23 cellular contexts compared by ENCODE assay signal in genomic region chr22:50730013-50730891, GRCh38. TPM values are rescaled to one million over a fixed set of nuclear protein-coding genes. Genes with fewer than 3 reads are reported as not detected.
DNase-seq lines count a peak whose midpoint lies in the region; ATAC-seq, FAIRE-seq and TF ChIP-seq lines count a peak whose summit lies in the region.
"Had no signal": no experiment of that assay in that cellular context is flagged by ENCODE, and none has a peak within 500 bp of the region (broad histone marks: within the 10 kb centered on the region; RNA-seq: fewer than 3 reads in every experiment).

No MANE protein-coding gene starts in this region.

- H4K20me1 ChIP-seq in H1 (replicated peaks in 1 of 2; ENCODE audit: control insufficient read depth in 1 of 2, insufficient read depth in 2 of 2, low read length in 2 of 2), result peaks cover 7 to 25% of the 10 kb centered on the region in 2 experiments

- H3K27me3 ChIP-seq in H1 (replicated peaks in 1 of 4; ENCODE audit: control insufficient read depth in 3 of 4, extremely low read depth in 1 of 4, insufficient read depth in 3 of 4, low read length in 3 of 4), result peaks cover 21 to 57% (median 42%) of the 10 kb centered on the region in 4 experiments
- H3K27me3 ChIP-seq: hepatocyte had no signal

- H3K18ac ChIP-seq in H1 (ENCODE audit: extremely low read depth, low read length), result no peak overlapping the region; the same call in 1 of the 2 replicates

- FAIRE-seq in H1 (lab: Jason Lieb, UNC), result no peak
- FAIRE-seq: keratinocyte had no signal

- H3K14ac ChIP-seq in H1 (ENCODE audit: insufficient read length), result no peak overlapping the region

- no peaks in the 10 kb centered on the region for H3K79me1 ChIP-seq in H1 (ENCODE audit: low read depth, low read length)

- 0 out of 2 replicates have a peak overlapping the region, but pooled peaks have one; percentile 35 for H2BK5ac ChIP-seq in H1 (ENCODE audit: low read depth, low read length)

- H3K56ac ChIP-seq in H1 (replicated peaks; ENCODE audit: insufficient read length, low read depth, low read length), result no peak overlapping the region

- no peak for TF ChIP-seq CTCF in H1 (IDR thresholded peaks at IDR 0.05; ENCODE audit: control extremely low read depth in 1 of 3, insufficient read depth in 1 of 3, low read depth in 1 of 3, low read length in 3 of 3)

- H4K5ac ChIP-seq in H1 (ENCODE audit: insufficient read length, low read depth, low read length), result no peak overlapping the region

- WGBS in H1 (ENCODE audit: extremely low coverage in 1 of 2, insufficient coverage in 1 of 2, insufficient read length in 1 of 2, insufficient replicate concordance in 2 of 2, low coverage in 1 of 2, low lambda C conversion rate in 2 of 2, missing lambda C conversion rate in 1 of 2), 2 experiments, result 73% methylated on average over 37 of the region's 54 CpGs; no CpG with 5 or more reads in 1 of the 2 experiments

- no peak overlapping the region for H3K27ac ChIP-seq in H1 (ENCODE audit: low read depth, low read length)
- H3K27ac ChIP-seq: hepatocyte, KMS-11, thoracic aorta had no signal

- POLR2A ChIA-PET in H1 (lab: Charles Lee; ENCODE audit: partially characterized antibody), result interaction anchor here (0.6 to 1.1 kb wide), 2 partner anchors 9 to 10 kb away, joined by 3 to 4 read pairs; no protein-coding TSS in a partner anchor

- no peak overlapping the region for H3K4ac ChIP-seq in H1 (replicated peaks; ENCODE audit: insufficient read length, low read depth, low read length)

- H3K36me3 ChIP-seq in H1 (ENCODE audit: control insufficient read depth in 2 of 4, insufficient read depth in 4 of 4, low read length in 3 of 4), result no peaks in the 10 kb centered on the region
- H3K36me3 ChIP-seq: thoracic aorta had no signal

- H3K23ac ChIP-seq in H1 (ENCODE audit: insufficient read length), result no peak overlapping the region

- no peak for ATAC-seq in activated CD4-positive, CD25-positive, alpha-beta regulatory T cell treated with anti-CD3 and anti-CD28 coated beads, Interleukin-2, amount 50 U/mL, for 24 hours
- ATAC-seq in GM19023 (IDR thresholded peaks at IDR 0.05; ENCODE audit: unreplicated experiment) (no peak), GM19351 (IDR thresholded peaks at IDR 0.05; ENCODE audit: unreplicated experiment) (no peak), HG03159 (IDR thresholded peaks at IDR 0.05; ENCODE audit: unreplicated experiment) (no peak)

- H3K4me3 ChIP-seq in H1 (ENCODE audit: extremely low read depth in 1 of 4, insufficient read depth in 2 of 4, low read depth in 3 of 4, low read length in 4 of 4), result 0 out of 8 replicates have a peak overlapping the region, but pooled peaks of 1 of the 4 experiments have one; percentile 35
- H3K4me3 ChIP-seq: hepatocyte, mucosa of descending colon, thoracic aorta had no signal

- no peak overlapping the region; a peak in 1 of 7 replicates for H3K9ac ChIP-seq in H1 (replicated peaks in 1 of 4; ENCODE audit: extremely low read depth in 1 of 4, low read depth in 3 of 4, low read length in 3 of 4)
- H3K9ac ChIP-seq: KMS-11 had no signal

- DNase-seq in activated CD4-positive, CD25-positive, alpha-beta regulatory T cell treated with anti-CD3 and anti-CD28 coated beads, Interleukin-2, amount 50 U/mL, for 72 hours, result peak; percentile 23
- DNase-seq in H1 (ENCODE audit: low read depth in 1 of 2, low spot score in 2 of 2) (peak in 1 of 2 experiments; percentile 50), mesenteric fat pad (ENCODE audit: low spot score) (peak; percentile 85), ureter (ENCODE audit: low spot score) (peak; percentile 38)
- DNase-seq: C1 segment of cervical spinal cord; endodermal cell; HCEC 1CT; occipital lobe; stimulated activated CD4-positive, alpha-beta T cell treated with anti-CD3 and anti-CD28 coated beads, Interleukin-4, amount 100 ng/mL, for 24 hours; stimulated activated CD8-positive, alpha-beta memory T cell treated with anti-CD3 and anti-CD28 coated beads, Interleukin-4, amount 100 ng/mL, for 48 hours had no signal

- H4K8ac ChIP-seq in H1 (ENCODE audit: extremely low read depth, insufficient read depth, low read length), result no peak overlapping the region

- peak overlapping the region; percentile 26 for H4K91ac ChIP-seq in H1 (replicated peaks; ENCODE audit: insufficient read length, low read length)

- H3K4me2 ChIP-seq in H1 (ENCODE audit: insufficient read depth in 1 of 2, low read depth in 2 of 2, low read length in 2 of 2), result peak overlapping the region in 1 of 2 experiments; percentile 21; a peak in 1 of 4 replicates
- H3K4me2 ChIP-seq: hepatocyte, KMS-11 had no signal

- no peaks in the 10 kb centered on the region for H3K79me2 ChIP-seq in H1 (ENCODE audit: control insufficient read depth in 1 of 2, insufficient read depth in 2 of 2, low read length in 2 of 2)
- H3K79me2 ChIP-seq: hepatocyte had no signal

- peak overlapping the region; percentile 53; the same call in 1 of the 2 replicates for H2BK15ac ChIP-seq in H1 (ENCODE audit: low read length)

- peaks cover 0 to 5% (median 0%) of the 10 kb centered on the region in 4 experiments; a peak in 3 of 7 replicates for H3K4me1 ChIP-seq in H1 (replicated peaks in 1 of 4; ENCODE audit: control insufficient read depth in 3 of 4, insufficient read depth in 4 of 4, low read length in 3 of 4)

- H3K23me2 ChIP-seq in H1 (ENCODE audit: low read depth, low read length), result no peaks in the 10 kb centered on the region; the same call in none of the 2 replicates

- TF ChIP-seq EP300 in H1 (IDR thresholded peaks at IDR 0.05; ENCODE audit: borderline replicate concordance in 1 of 2, low read depth in 2 of 2, low read length in 2 of 2), result no peak

- H3K9me3 ChIP-seq in H1 (ENCODE audit: insufficient read depth in 2 of 2, low read depth in 1 of 2, low read length in 1 of 2), result no peaks in the 10 kb centered on the region
- H3K9me3 ChIP-seq: mucosa of descending colon, thoracic aorta had no signal

- no peak for TF ChIP-seq RAD21 in H1 (IDR thresholded peaks at IDR 0.05 in 1 of 2, conservative IDR thresholded peaks at IDR 0.05 in 1 of 2; ENCODE audit: low read depth in 2 of 2, low read length in 2 of 2)

- peak overlapping the region; percentile 96; the same call in 1 of the 2 replicates for H2AK5ac ChIP-seq in H1 (ENCODE audit: low read depth, low read length)

- CTCF ChIA-PET in H1 (lab: Charles Lee; ENCODE audit: partially characterized antibody), result interaction anchor here (1.5 to 3.7 kb wide), 2 partner anchors 9 to 36 kb away, joined by 3 to 24 read pairs; no protein-coding TSS in a partner anchor

- no peak overlapping the region for H2BK20ac ChIP-seq in H1 (ENCODE audit: low read length)

- no peak overlapping the region for H2AFZ ChIP-seq in H1 (ENCODE audit: low read length)
- H2AFZ ChIP-seq: hepatocyte had no signal

- TF ChIP-seq POLR2A in H1 (IDR thresholded peaks at IDR 0.05; ENCODE audit: control extremely low read depth in 1 of 2, low read depth in 2 of 2, low read length in 2 of 2), result no peak

- H2BK120ac ChIP-seq in H1 (replicated peaks; ENCODE audit: low read depth, low read length), result no peak overlapping the region

- H2BK12ac ChIP-seq in H1 (ENCODE audit: low read depth, low read length), result peak overlapping the region; percentile 80; the same call in 1 of the 2 replicates

TF ChIP-seq in H1, 55 proteins besides CTCF, POLR2A, EP300 and RAD21 (continues in another document):
- TF ChIP-seq RXRA (IDR thresholded peaks at IDR 0.05; ENCODE audit: insufficient read depth, low read depth, low read length), result no peak
- TF ChIP-seq ZNF274 (IDR thresholded peaks at IDR 0.05; ENCODE audit: borderline replicate concordance, extremely low read depth, low read length), result no peak
- no peak for TF ChIP-seq CHD2 (IDR thresholded peaks at IDR 0.05; ENCODE audit: low read length)
- TF ChIP-seq SP4 (IDR thresholded peaks at IDR 0.05; ENCODE audit: low read length), result no peak
- no peak for TF ChIP-seq HDAC2 (IDR thresholded peaks at IDR 0.05; ENCODE audit: borderline replicate concordance in 1 of 2, low read depth in 2 of 2, low read length in 2 of 2)
- TF ChIP-seq GABPA (IDR thresholded peaks at IDR 0.05; ENCODE audit: borderline replicate concordance, insufficient read depth, low read length), result no peak
- no peak for TF ChIP-seq CEBPB (IDR thresholded peaks at IDR 0.05; ENCODE audit: low read depth, low read length)

RNA-seq across cellular contexts. Expression of gene ACR, which starts 7.8 kb away (rescaled TPM):
- total RNA-seq in H1 (2021; fragmentation: NEBNext Ultra II Directional; extraction: Animal tissue kit (Norgen Biotek cat#: 25700)), result 0.56 TPM in 1 of 2 replicates, not detected in the other
- 0.05 TPM in 1 of 2 replicates, not detected in the other for polyA plus RNA-seq in H1 (2011; rRNA removed)
- polyA plus RNA-seq in H1 (2011; cell fraction: cytosol; rRNA removed), result not detected
- 0.73 TPM for polyA plus RNA-seq in H1 (2011; cell fraction: nucleus; rRNA removed)
- polyA plus RNA-seq in H1 (2012, experiment 1 of 2), result 0.18 TPM in 1 of 4 replicates, not detected in the others
- polyA plus RNA-seq in H1 (2012, experiment 2 of 2), result not detected
- polyA plus RNA-seq in H1 (2013, experiment 1 of 2), result not detected
- polyA plus RNA-seq in H1 (2013, experiment 2 of 2), result not detected
- polyA minus RNA-seq in H1 (2011; rRNA and poly(A)+ RNA removed), result not detected in 2 replicates
- polyA minus RNA-seq in H1 (2011; cell fraction: cytosol; rRNA and poly(A)+ RNA removed), result not detected
- not detected for polyA minus RNA-seq in H1 (2011; cell fraction: nucleus; rRNA and poly(A)+ RNA removed)
- total RNA-seq in mesenteric fat pad, result 4.5 TPM
- 1.7 TPM for total RNA-seq in ureter
- total RNA-seq: A673; activated T-helper 2 cell treated with anti-CD3 and anti-CD28 coated beads, Interferon-gamma antibody, Interleukin-2, Interleukin-4, amounts not matched to agents 10 μg/mL and 5 μg/mL and 100 μg/mL, durations not matched to agents 14 hours and 24 hours and 36 hours; cerebellum; hepatocyte; occipital lobe; T-helper 1 cell treated with Interleukin-12 subunit alpha and Interleukin-12 subunit beta and Interleukin-4 antibody, amounts not matched to agents 30 ng/mL and 1 ng/mL, for 36 hours; thoracic aorta had no signal
- polyA plus RNA-seq: hepatocyte, keratinocyte had no signal

RNA-seq across cellular contexts. Expression of gene RABL2B, which starts 53.2 kb away (rescaled TPM):
- 16.2 and 17.1 TPM in 2 replicates for total RNA-seq in H1 (2021; fragmentation: NEBNext Ultra II Directional; extraction: Animal tissue kit (Norgen Biotek cat#: 25700))
- polyA plus RNA-seq in H1 (2011; rRNA removed), result 26.5 and 26.9 TPM in 2 replicates
- polyA plus RNA-seq in H1 (2011; cell fraction: cytosol; rRNA removed), result 28.4 TPM
- polyA plus RNA-seq in H1 (2011; cell fraction: nucleus; rRNA removed), result 56.6 TPM
- polyA plus RNA-seq in H1 (2012, experiment 1 of 2), result 18.8 to 19.8 TPM (median 18.8 TPM) in 4 replicates
- 13.3 TPM for polyA plus RNA-seq in H1 (2012, experiment 2 of 2)
- 15.5 TPM for polyA plus RNA-seq in H1 (2013, experiment 1 of 2)
- polyA plus RNA-seq in H1 (2013, experiment 2 of 2), result 13.3 TPM
- 24.8 and 28.0 TPM in 2 replicates for polyA minus RNA-seq in H1 (2011; rRNA and poly(A)+ RNA removed)
- 10.6 TPM for polyA minus RNA-seq in H1 (2011; cell fraction: cytosol; rRNA and poly(A)+ RNA removed)
- polyA minus RNA-seq in H1 (2011; cell fraction: nucleus; rRNA and poly(A)+ RNA removed), result 13.2 TPM
- total RNA-seq in mesenteric fat pad (21.9 TPM), ureter (44.3 TPM)

RNA-seq across cellular contexts. Expression of gene SHANK3, which starts 57.6 kb away (rescaled TPM):
- 6.0 and 6.3 TPM in 2 replicates for total RNA-seq in H1 (2021; fragmentation: NEBNext Ultra II Directional; extraction: Animal tissue kit (Norgen Biotek cat#: 25700))
- 1.5 and 2.8 TPM in 2 replicates for polyA plus RNA-seq in H1 (2011; rRNA removed)
- polyA plus RNA-seq in H1 (2011; cell fraction: cytosol; rRNA removed), result 2.0 TPM
- 5.4 TPM for polyA plus RNA-seq in H1 (2011; cell fraction: nucleus; rRNA removed)
- 2.9 to 5.2 TPM (median 4.1 TPM) in 4 replicates for polyA plus RNA-seq in H1 (2012, experiment 1 of 2)
- 2.5 TPM for polyA plus RNA-seq in H1 (2012, experiment 2 of 2)
- polyA plus RNA-seq in H1 (2013, experiment 1 of 2), result 1.7 TPM
- polyA plus RNA-seq in H1 (2013, experiment 2 of 2), result 1.7 TPM
- 1.4 and 2.2 TPM in 2 replicates for polyA minus RNA-seq in H1 (2011; rRNA and poly(A)+ RNA removed)
- 2.9 TPM for polyA minus RNA-seq in H1 (2011; cell fraction: cytosol; rRNA and poly(A)+ RNA removed)
- 4.6 TPM for polyA minus RNA-seq in H1 (2011; cell fraction: nucleus; rRNA and poly(A)+ RNA removed)
- 95.7 TPM for total RNA-seq in mesenteric fat pad
- total RNA-seq in ureter, result 37.1 TPM
- total RNA-seq: T-helper 1 cell treated with Interleukin-12 subunit alpha and Interleukin-12 subunit beta and Interleukin-4 antibody, amounts not matched to agents 30 ng/mL and 1 ng/mL, for 36 hours had no signal
